ENCODE assay signal across 1 cellular context in genomic region chr17:42535400-42536047, GRCh38.
TF ChIP-seq lines count a peak whose summit lies in the region.

No MANE protein-coding gene starts in this region.

TF ChIP-seq in K562, 482 proteins besides CTCF, POLR2A, EP300 and RAD21 (continued from another document and continues in another):
- TF ChIP-seq BCLAF1 (IDR thresholded peaks at IDR 0.05; ENCODE audit: borderline replicate concordance in 1 of 2, control insufficient read depth in 1 of 2, low read depth in 2 of 2, low read length in 1 of 2) (no peak), STAT5A (IDR thresholded peaks at IDR 0.05; ENCODE audit: borderline replicate concordance, low read length) (no peak), ZNF764 (CRISPR knock-in tag; IDR thresholded peaks at IDR 0.05; ENCODE audit: low read depth) (no peak), HOXB6 (CRISPR knock-in tag; IDR thresholded peaks at IDR 0.05; ENCODE audit: borderline replicate concordance) (peak; percentile 61; the same call in 1 of the 2 replicates), THAP12 (CRISPR knock-in tag; IDR thresholded peaks at IDR 0.05) (no peak), ZBTB26 (CRISPR knock-in tag; IDR thresholded peaks at IDR 0.05) (no peak; the same call in 1 of the 2 replicates), DLX4 (CRISPR knock-in tag; IDR thresholded peaks at IDR 0.05) (no peak; the same call in 1 of the 2 replicates), ZNF76 (CRISPR knock-in tag; IDR thresholded peaks at IDR 0.05; ENCODE audit: borderline replicate concordance) (peak; percentile 99), SRSF7 (optimal IDR thresholded peaks at IDR 0.05; ENCODE audit: low read depth, low read length) (no peak), MTA3 (IDR thresholded peaks at IDR 0.05; ENCODE audit: borderline replicate concordance) (no peak; the same call in none of the 2 replicates), BCL6 (CRISPR knock-in tag; IDR thresholded peaks at IDR 0.05) (peak; percentile 83; the same call in 1 of the 2 replicates), ELK1 (CRISPR knock-in tag; IDR thresholded peaks at IDR 0.05) (no peak), PYGO2 (tag; IDR thresholded peaks at IDR 0.05) (peak; percentile 95), ZBTB40 (IDR thresholded peaks at IDR 0.05) (peak; percentile 69), ZBTB40 (CRISPR knock-in tag; IDR thresholded peaks at IDR 0.05) (no peak), HDAC6 (IDR thresholded peaks at IDR 0.05; ENCODE audit: low read depth, low read length) (no peak), CBFA2T3 (IDR thresholded peaks at IDR 0.05) (no peak), BRF1 (IDR thresholded peaks at IDR 0.05; ENCODE audit: borderline replicate concordance, extremely low read depth, insufficient read length) (no peak), KDM2B (CRISPR knock-in tag; IDR thresholded peaks at IDR 0.05) (0 out of 2 replicates have a peak, but pooled peaks have one; percentile 82), ZBTB11 (CRISPR knock-in tag; IDR thresholded peaks at IDR 0.05) (peak in 1 of 3 experiments; percentile 87; a peak in 2 of 6 replicates), ZNF408 (CRISPR knock-in tag; IDR thresholded peaks at IDR 0.05; ENCODE audit: low read depth) (no peak), BDP1 (IDR thresholded peaks at IDR 0.05; ENCODE audit: insufficient read depth, insufficient read length) (no peak), POLR2B (IDR thresholded peaks at IDR 0.05; ENCODE audit: low read depth, partially characterized antibody) (peak; percentile 57), SRSF1 (IDR thresholded peaks at IDR 0.05; ENCODE audit: low read depth, low read length) (no peak), NONO (IDR thresholded peaks at IDR 0.05; ENCODE audit: low read depth in 2 of 2, low read length in 1 of 2) (no peak), ZC3H8 (IDR thresholded peaks at IDR 0.05) (no peak), ZNF282 (CRISPR knock-in tag; IDR thresholded peaks at IDR 0.05) (no peak), DNMT1 (IDR thresholded peaks at IDR 0.05) (no peak), NFYB (IDR thresholded peaks at IDR 0.05; ENCODE audit: extremely low read depth, insufficient read length) (no peak), E2F4 (CRISPR knock-in tag; IDR thresholded peaks at IDR 0.05; ENCODE audit: low read depth) (no peak), E2F5 (CRISPR knock-in tag; IDR thresholded peaks at IDR 0.05) (no peak), NCOA2 (IDR thresholded peaks at IDR 0.05; ENCODE audit: partially characterized antibody in 2 of 2) (no peak)
